ENCODE assay signal across 10 cellular contexts in genomic region chr17:63645775-63646491, GRCh38. TPM values are rescaled to one million over a fixed set of nuclear protein-coding genes. Genes with fewer than 3 reads are reported as not detected.
DNase-seq lines count a peak whose midpoint lies in the region; ATAC-seq and TF ChIP-seq lines count a peak whose summit lies in the region.
"Had no signal": no experiment of that assay in that cellular context is flagged by ENCODE, and none has a peak within 500 bp of the region (broad histone marks: within the 10 kb centered on the region; RNA-seq: fewer than 3 reads in every experiment).

No MANE protein-coding gene starts in this region.

- no peaks in the 10 kb centered on the region for H3K9me3 ChIP-seq in ovary
- H3K9me3 ChIP-seq: vagina had no signal

- H4K8ac ChIP-seq in mesendoderm (ENCODE audit: low read depth, low read length): no peak overlapping the region

- no peak overlapping the region for H3K4me2 ChIP-seq in mesendoderm (ENCODE audit: low read length)

- no peak for TF ChIP-seq POLR2A in ovary (IDR thresholded peaks at IDR 0.05)

- H2BK5ac ChIP-seq in mesendoderm (ENCODE audit: low read length): no peak overlapping the region

- no peak overlapping the region for H2BK15ac ChIP-seq in mesendoderm (replicated peaks; ENCODE audit: low read depth)

- no peak for TF ChIP-seq EP300 in ovary (IDR thresholded peaks at IDR 0.05)

- intact Hi-C loops in ovary (cut with DNase I): no loop called here

- H3K27ac ChIP-seq in mesendoderm (ENCODE audit: low read depth, low read length) (no peak overlapping the region), ovary (no peak overlapping the region)
- H3K27ac ChIP-seq: vagina had no signal

- no CpG with 5 or more reads among the region's 5 CpGs for WGBS in mesendoderm (ENCODE audit: extremely low coverage, insufficient coverage, low lambda C conversion rate)
- WGBS in ovary, 3 donors: 91 to 96% (median 96%) methylated on average over 5 of the region's 5 CpGs

- no peak overlapping the region for H3K4ac ChIP-seq in mesendoderm (ENCODE audit: low read depth, low read length)

- H3K4me3 ChIP-seq in mesendoderm (ENCODE audit: low read length): no peak overlapping the region
- H3K4me3 ChIP-seq in ovary: no peak overlapping the region
- H3K4me3 ChIP-seq: vagina had no signal

- no peak overlapping the region for H3K23ac ChIP-seq in mesendoderm (ENCODE audit: low read length)

- H3K9ac ChIP-seq in mesendoderm (ENCODE audit: low read length): no peak overlapping the region

- no peak overlapping the region for H2BK120ac ChIP-seq in mesendoderm (ENCODE audit: low read depth, low read length)

- ATAC-seq in GM18511 (IDR thresholded peaks at IDR 0.05; ENCODE audit: unreplicated experiment) (peak; percentile 76), GM21723 (IDR thresholded peaks at IDR 0.05; ENCODE audit: unreplicated experiment) (peak; percentile 56), HG03439 (IDR thresholded peaks at IDR 0.05; ENCODE audit: unreplicated experiment) (no peak), GM21360 (IDR thresholded peaks at IDR 0.05; ENCODE audit: unreplicated experiment) (no peak)

- no peaks in the 10 kb centered on the region for H3K79me1 ChIP-seq in mesendoderm (ENCODE audit: low read length)

- no peak for TF ChIP-seq CTCF in ovary (IDR thresholded peaks at IDR 0.05)

- H3K4me1 ChIP-seq in mesendoderm (ENCODE audit: control insufficient read depth, low read depth, low read length): peaks cover 7% of the 10 kb centered on the region
- no peaks in the 10 kb centered on the region for H3K4me1 ChIP-seq in ovary (ENCODE audit: insufficient read depth)

- DNase-seq in HPDE6-E6E7 (ENCODE audit: extremely low spot score) (peak; percentile 6), mesendoderm (peak; percentile 42), ovary (no peak), NCI-H2196 (lab: John Stamatoyannopoulos, UW; ENCODE audit: unreplicated experiment) (no peak)
- DNase-seq: small intestine had no signal

- no peak overlapping the region for H2AK5ac ChIP-seq in mesendoderm (ENCODE audit: low read length)

- no peak overlapping the region for H3K56ac ChIP-seq in mesendoderm (ENCODE audit: low read length)

- H3K79me2 ChIP-seq in mesendoderm (ENCODE audit: control insufficient read depth, insufficient read depth, low read length): no peaks in the 10 kb centered on the region

- no peak overlapping the region for H3K18ac ChIP-seq in mesendoderm (ENCODE audit: low read length)

- H4K5ac ChIP-seq in mesendoderm (ENCODE audit: low read length): no peak overlapping the region

- no peaks in the 10 kb centered on the region for H3K36me3 ChIP-seq in mesendoderm (ENCODE audit: control insufficient read depth, insufficient read depth, low read length)
- H3K36me3 ChIP-seq in ovary: no peaks in the 10 kb centered on the region

- no peaks in the 10 kb centered on the region for H3K27me3 ChIP-seq in mesendoderm (ENCODE audit: insufficient read depth, low read length, poor library complexity)
- H3K27me3 ChIP-seq in ovary: no peaks in the 10 kb centered on the region
- H3K27me3 ChIP-seq: vagina had no signal

RNA-seq across cellular contexts. Expression of gene MAP3K3, which starts 23.7 kb away (rescaled TPM):
- polyA plus RNA-seq in mesendoderm (2013, experiment 1 of 2): 18.8 TPM
- polyA plus RNA-seq in mesendoderm (2013, experiment 2 of 2): 19.0 TPM
- 10 to 100 TPM; 32.2 to 41.0 (median 36.3) TPM for total RNA-seq in ovary
- 10 to 100 TPM; 34.0 to 36.4 TPM for polyA plus RNA-seq in ovary

RNA-seq across cellular contexts. Expression of gene TACO1, which starts 45.2 kb away (rescaled TPM):
- 18.4 TPM for polyA plus RNA-seq in mesendoderm (2013, experiment 1 of 2)
- 20.5 TPM for polyA plus RNA-seq in mesendoderm (2013, experiment 2 of 2)
- 10 to 100 TPM in 6 of 7 donors, 1 to 10 TPM in 1; 7.4 to 17.7 (median 12.5) TPM for total RNA-seq in ovary
- 10 to 100 TPM; 13.2 to 24.9 TPM for polyA plus RNA-seq in ovary

RNA-seq across cellular contexts. Expression of gene LIMD2, which starts 54.0 kb away (rescaled TPM):
- polyA plus RNA-seq in mesendoderm (2013, experiment 1 of 2): 60.1 TPM
- 59.0 TPM for polyA plus RNA-seq in mesendoderm (2013, experiment 2 of 2)
- total RNA-seq in ovary: 10 to 100 TPM in 4 of 7 donors, 1 to 10 TPM in 3; 2.6 to 13.2 (median 10.2) TPM
- polyA plus RNA-seq in ovary: 1 to 10 TPM; 1.5 to 9.0 TPM

Comparison
In these comparisons a context has a peak if more than half of its experiments do, and no peak if none do; other contexts are left out.
1. ATAC-seq: peak in GM18511 (single experiment) and GM21723 (single experiment); none in HG03439 (single experiment) and GM21360 (single experiment).
2. DNase-seq: peak in HPDE6-E6E7 (single experiment) and mesendoderm (single experiment); none in ovary (0 of 5) and NCI-H2196 (single experiment).